In the genomic region with DNA sequence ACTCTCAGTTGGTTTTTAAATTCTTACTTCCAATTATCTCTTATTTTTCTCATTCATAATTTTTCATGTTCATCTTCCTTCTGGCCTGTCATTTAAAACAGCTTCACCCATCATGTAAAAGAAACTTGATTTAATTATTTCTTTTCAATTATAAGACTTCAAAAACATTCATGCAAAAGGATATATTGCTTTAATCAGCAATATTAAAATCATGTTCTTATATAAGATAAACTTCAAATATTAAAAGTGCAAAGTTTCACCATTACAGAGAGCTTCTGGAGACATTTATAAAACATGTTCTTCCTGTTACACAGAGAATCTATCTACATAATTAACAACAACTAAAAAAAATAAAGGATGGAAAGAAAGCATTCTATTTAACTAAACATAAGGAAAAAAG, we compare ENCODE assay signal across 22 cellular contexts.
DNase-seq lines count a peak whose midpoint lies in the region; ATAC-seq and TF ChIP-seq lines count a peak whose summit lies in the region.
"Had no signal": no experiment of that assay in that cellular context is flagged by ENCODE, and none has a peak within 500 bp of the region (broad histone marks: within the 10 kb centered on the region; RNA-seq: fewer than 3 reads in every experiment).

No MANE protein-coding gene starts in this region.

- in situ Hi-C loops in transverse colon (cut with MboI; ENCODE audit: low pct_ligation_motif_present in 1 of 4, low pct_unique_long_range_greater_than_20kb in 1 of 4, low sequenced_read_pairs in 3 of 4) = no loop called here

- H3K9me3 ChIP-seq in T-helper 17 cell (ENCODE audit: control insufficient read depth, low read length, poor library complexity, severe bottlenecking) = no peaks in the 10 kb centered on the region
- no peaks in the 10 kb centered on the region for H3K9me3 ChIP-seq in effector memory CD4-positive, alpha-beta T cell (ENCODE audit: control insufficient read depth, low read length)
- H3K9me3 ChIP-seq in transverse colon = no peaks in the 10 kb centered on the region
- H3K9me3 ChIP-seq: heart right ventricle, left ventricle myocardium inferior, uterus had no signal

- ATAC-seq in T-helper 17 cell = no peak
- ATAC-seq: heart right ventricle, WTC11 had no signal

- H3K4me3 Mint-ChIP-seq in activated naive CD4-positive, alpha-beta T cell treated with anti-CD3 and anti-CD28 coated beads, Interleukin-2, amount 50 U/mL, for 24 hours = peak overlapping the region; percentile 34
- H3K4me3 Mint-ChIP-seq in T-helper 17 cell = peak overlapping the region; percentile 77
- H3K4me3 Mint-ChIP-seq: neural crest cell, WTC11 had no signal

- intact Hi-C loops in transverse colon (cut with DNase I; ENCODE audit: low total_unique reads) = no loop called here

- peak overlapping the region; percentile 78 for H3K27ac ChIP-seq in effector memory CD4-positive, alpha-beta T cell (ENCODE audit: insufficient read depth, low read length, poor library complexity, severe bottlenecking)
- no peak overlapping the region for H3K27ac ChIP-seq in transverse colon
- H3K27ac ChIP-seq: KMS-11, left ventricle myocardium inferior, RWPE1, SK-N-MC, uterus had no signal

- TF ChIP-seq CTCF in transverse colon (IDR thresholded peaks at IDR 0.05) = no peak

- H3K36me3 Mint-ChIP-seq in activated naive CD4-positive, alpha-beta T cell treated with anti-CD3 and anti-CD28 coated beads, Interleukin-2, amount 50 U/mL, for 24 hours = peaks cover 4% of the 10 kb centered on the region
- H3K36me3 Mint-ChIP-seq in T-helper 17 cell (ENCODE audit: low read depth) = no peaks in the 10 kb centered on the region
- H3K36me3 Mint-ChIP-seq: WTC11 had no signal

- no peaks in the 10 kb centered on the region for H3K27me3 ChIP-seq in effector memory CD4-positive, alpha-beta T cell (replicated peaks; ENCODE audit: control insufficient read depth, insufficient read depth, low read length, poor library complexity, severe bottlenecking)
- no peaks in the 10 kb centered on the region for H3K27me3 ChIP-seq in transverse colon
- H3K27me3 ChIP-seq: heart right ventricle, uterus had no signal

- no peaks in the 10 kb centered on the region for H3K36me3 ChIP-seq in effector memory CD4-positive, alpha-beta T cell (ENCODE audit: control insufficient read depth, insufficient read depth, low read length)
- H3K36me3 ChIP-seq in transverse colon = no peaks in the 10 kb centered on the region
- H3K36me3 ChIP-seq: heart right ventricle, left ventricle myocardium inferior, uterus had no signal

- TF ChIP-seq EP300 in transverse colon (IDR thresholded peaks at IDR 0.05; ENCODE audit: low read depth) = no peak

- peak overlapping the region; percentile 86 for H3K27ac Mint-ChIP-seq in activated naive CD4-positive, alpha-beta T cell treated with anti-CD3 and anti-CD28 coated beads, Interleukin-2, amount 50 U/mL, for 24 hours
- H3K27ac Mint-ChIP-seq in T-helper 17 cell = peak overlapping the region; percentile 99
- H3K27ac Mint-ChIP-seq: WTC11 had no signal

- no peak for TF ChIP-seq POLR2A in transverse colon (IDR thresholded peaks at IDR 0.05)

- peaks cover 54% of the 10 kb centered on the region for H3K4me1 Mint-ChIP-seq in activated naive CD4-positive, alpha-beta T cell treated with anti-CD3 and anti-CD28 coated beads, Interleukin-2, amount 50 U/mL, for 24 hours
- H3K4me1 Mint-ChIP-seq in T-helper 17 cell = peaks cover 24% of the 10 kb centered on the region
- H3K4me1 Mint-ChIP-seq: neural crest cell, WTC11 had no signal

- H3K4me1 ChIP-seq in effector memory CD4-positive, alpha-beta T cell (ENCODE audit: control insufficient read depth, insufficient read depth, low read length, poor library complexity, severe bottlenecking) = peaks cover 9% of the 10 kb centered on the region
- H3K4me1 ChIP-seq in transverse colon = no peaks in the 10 kb centered on the region
- H3K4me1 ChIP-seq: heart right ventricle, left ventricle myocardium inferior, uterus had no signal

- peak overlapping the region; percentile 49 for H3K4me3 ChIP-seq in effector memory CD4-positive, alpha-beta T cell (ENCODE audit: insufficient read depth, low read depth, low read length, poor library complexity, severe bottlenecking)
- no peak overlapping the region for H3K4me3 ChIP-seq in transverse colon
- H3K4me3 ChIP-seq: left ventricle myocardium inferior, SK-N-MC, uterus had no signal

- H3K9me3 Mint-ChIP-seq in activated naive CD4-positive, alpha-beta T cell treated with anti-CD3 and anti-CD28 coated beads, Interleukin-2, amount 50 U/mL, for 24 hours = peaks cover 5% of the 10 kb centered on the region
- H3K9me3 Mint-ChIP-seq: neural crest cell, WTC11 had no signal

- no peaks in the 10 kb centered on the region for H3K27me3 Mint-ChIP-seq in activated naive CD4-positive, alpha-beta T cell treated with anti-CD3 and anti-CD28 coated beads, Interleukin-2, amount 50 U/mL, for 24 hours
- no peaks in the 10 kb centered on the region for H3K27me3 Mint-ChIP-seq in T-helper 17 cell

- DNase-seq in activated naive CD4-positive, alpha-beta T cell treated with Interleukin-2 at 50 U/mL for 16 hours = no peak
- no peak for DNase-seq in T-helper 17 cell
- DNase-seq in effector memory CD4-positive, alpha-beta T cell = no peak
- DNase-seq in DMS79 (lab: John Stamatoyannopoulos, UW) = no peak
- DNase-seq in activated gamma-delta T cell treated with Interleukin-2 at 50 U/mL for 16 hours = no peak
- DNase-seq in transverse colon = no peak
- DNase-seq: foreskin fibroblast, heart right ventricle, left ventricle myocardium inferior, midbrain, MV-4-11, NCI-H1694 treated with DMSO at 0.1 percent for 48 hours, NCI-H526, posterior cingulate gyrus, T1000, uterus had no signal
